ENCODE assay signal across 8 cellular contexts in genomic region chr21:17612023-17612564, GRCh38. TPM values are rescaled to one million over a fixed set of nuclear protein-coding genes. Genes with fewer than 3 reads are reported as not detected.
DNase-seq lines count a peak whose midpoint lies in the region; ATAC-seq, FAIRE-seq and TF ChIP-seq lines count a peak whose summit lies in the region.

No MANE protein-coding gene starts in this region.

- peaks cover 10% of the 10 kb centered on the region for H3K36me3 ChIP-seq in osteoblast (ENCODE audit: insufficient read depth, low read length)

- peak overlapping the region; percentile 84 for H2AFZ ChIP-seq in osteoblast (ENCODE audit: low read length)

- H3K27ac ChIP-seq in osteoblast (ENCODE audit: low read depth, low read length) = peak overlapping the region; percentile 97

- peaks cover 48% of the 10 kb centered on the region for H3K79me2 ChIP-seq in osteoblast (ENCODE audit: insufficient read depth, low read length)

- peak overlapping the region; percentile 91 for H3K4me3 Mint-ChIP-seq in activated T-helper 17 cell treated with anti-CD3 and anti-CD28 coated beads, Interleukin-2, amount 50 U/mL, for 72 hours

- TF ChIP-seq POLR2A in NB4 (IDR thresholded peaks at IDR 0.05; ENCODE audit: extremely low read depth, insufficient read length) = no peak

- H4K20me1 ChIP-seq in osteoblast (ENCODE audit: insufficient read depth, low read length) = no peaks in the 10 kb centered on the region

- H3K9me3 Mint-ChIP-seq in activated T-helper 17 cell treated with anti-CD3 and anti-CD28 coated beads, Interleukin-2, amount 50 U/mL, for 72 hours = no peaks in the 10 kb centered on the region

- no peaks in the 10 kb centered on the region for H3K9me3 ChIP-seq in osteoblast (ENCODE audit: low read depth, low read length)

- peak overlapping the region; percentile 95 for H3K27ac Mint-ChIP-seq in activated T-helper 17 cell treated with anti-CD3 and anti-CD28 coated beads, Interleukin-2, amount 50 U/mL, for 72 hours

- H3K36me3 Mint-ChIP-seq in activated T-helper 17 cell treated with anti-CD3 and anti-CD28 coated beads, Interleukin-2, amount 50 U/mL, for 72 hours (ENCODE audit: low read depth) = peaks cover 48% of the 10 kb centered on the region

- no peaks in the 10 kb centered on the region for H3K27me3 Mint-ChIP-seq in activated T-helper 17 cell treated with anti-CD3 and anti-CD28 coated beads, Interleukin-2, amount 50 U/mL, for 72 hours

- DNase-seq in GM03348 (ENCODE audit: low spot score) (peak; percentile 48), H4 (ENCODE audit: low spot score) (peak; percentile 28), NB4 (ENCODE audit: low read depth) (peak; percentile 15), glomerular visceral epithelial cell (ENCODE audit: extremely low spot score) (peak; percentile 34), osteoblast (ENCODE audit: insufficient read length, low spot score, missing footprints) (peak; percentile 84), urothelium cell line (ENCODE audit: low spot score) (peak; percentile 35), pons (ENCODE audit: low spot score) (no peak)

- H3K4me3 ChIP-seq in NB4 (ENCODE audit: low read depth, low read length) = peak overlapping the region; percentile 62
- H3K4me3 ChIP-seq in osteoblast (ENCODE audit: insufficient read depth, low read length) = peak overlapping the region; percentile 81

- peak; percentile 15 for ATAC-seq in activated T-helper 17 cell treated with anti-CD3 and anti-CD28 coated beads, Interleukin-2, amount 50 U/mL, for 72 hours (replicated peaks)

- FAIRE-seq in urothelium cell line (lab: Jason Lieb, UNC) = no peak

- TF ChIP-seq CTCF in NB4 (IDR thresholded peaks at IDR 0.05; ENCODE audit: low read depth, low read length) = no peak
- no peak for TF ChIP-seq CTCF in osteoblast (IDR thresholded peaks at IDR 0.05; ENCODE audit: extremely low read depth, low read depth, low read length)

- peaks cover 24% of the 10 kb centered on the region for H3K4me1 ChIP-seq in osteoblast (ENCODE audit: insufficient read depth, low read length)

- H3K4me2 ChIP-seq in osteoblast (ENCODE audit: insufficient read depth, low read length) = peak overlapping the region; percentile 94

- peaks cover 16% of the 10 kb centered on the region for H3K4me1 Mint-ChIP-seq in activated T-helper 17 cell treated with anti-CD3 and anti-CD28 coated beads, Interleukin-2, amount 50 U/mL, for 72 hours

- no peaks in the 10 kb centered on the region for H3K27me3 ChIP-seq in osteoblast (ENCODE audit: insufficient read depth, low read length)

RNA-seq across cellular contexts. Expression of gene BTG3, which starts 0.6 kb away (rescaled TPM):
- total RNA-seq in H4 (2014; rRNA removed; shearing (Covaris generic)) = 48.9 and 61.7 TPM in 2 replicates
- total RNA-seq in activated T-helper 17 cell treated with anti-CD3 and anti-CD28 coated beads, Interleukin-2, amount 50 U/mL, for 72 hours = 10 to 100 TPM; 39.8 to 64.6 TPM
- total RNA-seq in osteoblast = 22.1 and 22.4 TPM in 2 replicates
